24 cellular contexts compared by ENCODE assay signal in genomic region chr10:124338276-124338915, GRCh38.
DNase-seq lines count a peak whose midpoint lies in the region; ATAC-seq, FAIRE-seq and TF ChIP-seq lines count a peak whose summit lies in the region.
"Had no signal": no experiment of that assay in that cellular context is flagged by ENCODE, and none has a peak within 500 bp of the region (broad histone marks: within the 10 kb centered on the region; RNA-seq: fewer than 3 reads in every experiment).

No MANE protein-coding gene starts in this region.

- no peaks in the 10 kb centered on the region for H4K20me1 ChIP-seq in BLaER1 treated with 17β-estradiol and CSF1 and Interleukin-3, amounts not matched to agents 10 nM and 100 nM

- DNase-seq in G401 (ENCODE audit: low spot score) (peak; percentile 89), cerebellum (ENCODE audit: low spot score) (peak; percentile 78), osteocyte (ENCODE audit: extremely low spot score, unreplicated experiment) (no peak), T1000 (lab: John Stamatoyannopoulos, UW) (no peak), GM12892 (ENCODE audit: insufficient read length) (no peak), HFFc6 (no peak)
- DNase-seq: Calu3, GDM1, GOT3, HCEC 1CT, NCI-H1092, NCI-H1417 treated with DMSO at 0.1 percent for 48 hours, NCI-H1694 treated with DMSO at 0.1 percent for 48 hours, NCI-H2081 treated with DMSO at 0.1 percent for 48 hours, NCI-H446 treated with DMSO at 0.1 percent for 48 hours, NCI-H526, NCI-H82, SHP77 had no signal

- H3K27ac Mint-ChIP-seq in osteocyte (ENCODE audit: unreplicated experiment) (peak overlapping the region; percentile 96), HFFc6 (no peak overlapping the region)
- H3K27ac Mint-ChIP-seq in activated T-helper 17 cell treated with anti-CD3 and anti-CD28 coated beads, Interleukin-2, amount 50 U/mL, for 72 hours = no peak overlapping the region
- H3K27ac Mint-ChIP-seq: IgD-negative memory B cell had no signal

- H3K4me2 ChIP-seq in BLaER1 treated with 17β-estradiol and CSF1 and Interleukin-3, amounts not matched to agents 10 nM and 100 nM = peak overlapping the region; percentile 26 to 97 (median 93); a peak in 18 of 22 replicates
- H3K4me2 ChIP-seq: KMS-11 had no signal

- no peak for ATAC-seq in activated T-helper 17 cell treated with anti-CD3 and anti-CD28 coated beads, Interleukin-2, amount 50 U/mL, for 72 hours (replicated peaks)
- ATAC-seq: GM12878 had no signal

- H3K27me3 ChIP-seq in BLaER1 treated with 17β-estradiol and CSF1 and Interleukin-3, amounts not matched to agents 10 nM and 100 nM = no peaks in the 10 kb centered on the region

- H3K36me3 Mint-ChIP-seq in osteocyte (ENCODE audit: unreplicated experiment) (peaks cover 10% of the 10 kb centered on the region), HFFc6 (ENCODE audit: low read depth) (no peaks in the 10 kb centered on the region)
- H3K36me3 Mint-ChIP-seq in activated T-helper 17 cell treated with anti-CD3 and anti-CD28 coated beads, Interleukin-2, amount 50 U/mL, for 72 hours (ENCODE audit: low read depth) = no peaks in the 10 kb centered on the region
- H3K36me3 Mint-ChIP-seq: IgD-negative memory B cell had no signal

- H3K36me3 ChIP-seq in BLaER1 treated with 17β-estradiol and CSF1 and Interleukin-3, amounts not matched to agents 10 nM and 100 nM = no peaks in the 10 kb centered on the region; a peak in 1 of 22 replicates

- 0 out of 22 replicates have a peak overlapping the region, but pooled peaks of 1 of the 11 experiments have one; percentile 1 for H3K9ac ChIP-seq in BLaER1 treated with 17β-estradiol and CSF1 and Interleukin-3, amounts not matched to agents 10 nM and 100 nM
- H3K9ac ChIP-seq: KMS-11 had no signal

- in situ Hi-C loops in G401 (cut with HindIII; ENCODE audit: low sequenced_read_pairs) = no loop called here

- H3K4me1 Mint-ChIP-seq in osteocyte (ENCODE audit: unreplicated experiment) = peaks cover 59% of the 10 kb centered on the region
- H3K4me1 Mint-ChIP-seq in HFFc6 (ENCODE audit: low read depth) = peaks cover 16% of the 10 kb centered on the region; the same call in 1 of the 2 replicates
- H3K4me1 Mint-ChIP-seq in activated T-helper 17 cell treated with anti-CD3 and anti-CD28 coated beads, Interleukin-2, amount 50 U/mL, for 72 hours = no peaks in the 10 kb centered on the region

- H3K4me3 ChIP-seq in BLaER1 treated with 17β-estradiol and CSF1 and Interleukin-3, amounts not matched to agents 10 nM and 100 nM = no peak overlapping the region
- H3K4me3 ChIP-seq: GM12878 had no signal

- H3K9me3 ChIP-seq in BLaER1 treated with 17β-estradiol and CSF1 and Interleukin-3, amounts not matched to agents 10 nM and 100 nM (replicated peaks in 1 of 11) = peaks cover 12 to 43% (median 39%) of the 10 kb centered on the region in 11 experiments

- H3K27me3 Mint-ChIP-seq in osteocyte (ENCODE audit: unreplicated experiment) = no peaks in the 10 kb centered on the region
- H3K27me3 Mint-ChIP-seq in HFFc6 (ENCODE audit: insufficient read depth) = peaks cover 11% of the 10 kb centered on the region
- peaks cover 3% of the 10 kb centered on the region for H3K27me3 Mint-ChIP-seq in activated T-helper 17 cell treated with anti-CD3 and anti-CD28 coated beads, Interleukin-2, amount 50 U/mL, for 72 hours

- peak overlapping the region in 4 of 11 experiments; percentile 6 to 92 (median 55); a peak in 4 of 22 replicates for H3K27ac ChIP-seq in BLaER1 treated with 17β-estradiol and CSF1 and Interleukin-3, amounts not matched to agents 10 nM and 100 nM
- H3K27ac ChIP-seq: HL-60, KMS-11 had no signal

- peaks cover 52 to 62% (median 60%) of the 10 kb centered on the region in 10 experiments for H3K4me1 ChIP-seq in BLaER1 treated with 17β-estradiol and CSF1 and Interleukin-3, amounts not matched to agents 10 nM and 100 nM

- no peak for TF ChIP-seq CTCF in osteocyte (IDR thresholded peaks at IDR 0.05)
- TF ChIP-seq CTCF in HFFc6 (IDR thresholded peaks at IDR 0.05) = no peak

- TF ChIP-seq POLR2A in GM12892 (IDR thresholded peaks at IDR 0.05; ENCODE audit: low read depth, low read length) = no peak

- no peak overlapping the region for H3K4me3 Mint-ChIP-seq in osteocyte (ENCODE audit: unreplicated experiment)
- H3K4me3 Mint-ChIP-seq in HFFc6 = no peak overlapping the region
- H3K4me3 Mint-ChIP-seq in activated T-helper 17 cell treated with anti-CD3 and anti-CD28 coated beads, Interleukin-2, amount 50 U/mL, for 72 hours = no peak overlapping the region

- FAIRE-seq in GM12892 (lab: Jason Lieb, UNC) = no peak
- FAIRE-seq: GM12878 had no signal

- H3K9me3 Mint-ChIP-seq in osteocyte (ENCODE audit: unreplicated experiment) (peaks cover 9% of the 10 kb centered on the region), HFFc6 (peaks cover 4% of the 10 kb centered on the region; the same call in 1 of the 2 replicates)
- H3K9me3 Mint-ChIP-seq in activated T-helper 17 cell treated with anti-CD3 and anti-CD28 coated beads, Interleukin-2, amount 50 U/mL, for 72 hours = no peaks in the 10 kb centered on the region

Comparison
In these comparisons a context has a peak if more than half of its experiments do, and no peak if none do; other contexts are left out.
1. DNase-seq: peak in G401 (single experiment) and cerebellum (single experiment); none in osteocyte (single experiment), T1000 (single experiment), GM12892 (single experiment) and HFFc6 (single experiment).